ENCODE assay signal across 1 cellular context in genomic region chr19:57850553-57851017, GRCh38.
TF ChIP-seq lines count a peak whose summit lies in the region.

No MANE protein-coding gene starts in this region.

TF ChIP-seq in IMR-90, 13 proteins besides CTCF, POLR2A, EP300 and RAD21:
- TF ChIP-seq CEBPB (IDR thresholded peaks at IDR 0.05; ENCODE audit: low read depth, low read length) (no peak), CHD1 (IDR thresholded peaks at IDR 0.05; ENCODE audit: low read depth, low read length) (no peak), MAFK (IDR thresholded peaks at IDR 0.05; ENCODE audit: low read depth, low read length) (no peak), MXI1 (IDR thresholded peaks at IDR 0.05; ENCODE audit: borderline replicate concordance, low read depth, low read length) (0 out of 2 replicates have a peak, but pooled peaks have one; percentile 8)
